Comparison of ENCODE assay signal across 1 cellular context in genomic region chr9:136525207-136525606, GRCh38.
TF ChIP-seq lines count a peak whose summit lies in the region.

No MANE protein-coding gene starts in this region.

TF ChIP-seq in SK-N-SH, 30 proteins besides CTCF, POLR2A, EP300 and RAD21 (continued from another document):
- TF ChIP-seq USF1 (IDR thresholded peaks at IDR 0.05; ENCODE audit: borderline replicate concordance, low read depth) (no peak), EZH2phosphoT487 (IDR thresholded peaks at IDR 0.05; ENCODE audit: borderline replicate concordance, low read depth) (no peak)
